In genomic region chr16:15464401-15465186, GRCh38 we compare ENCODE assay signal across 23 cellular contexts.
"Had no signal": no experiment of that assay in that cellular context is flagged by ENCODE, and none has a peak within 500 bp of the region (broad histone marks: within the 10 kb centered on the region; RNA-seq: fewer than 3 reads in every experiment).

No MANE protein-coding gene starts in this region.

- H3K4me3 ChIP-seq: body of pancreas, cardiac muscle cell, lower lobe of right lung, sigmoid colon, smooth muscle cell, stomach, suprapubic skin, transverse colon had no signal

- H3K27ac ChIP-seq: body of pancreas, cardiac muscle cell, foreskin keratinocyte, lower lobe of right lung, sigmoid colon, stomach, suprapubic skin, transverse colon had no signal

- H3K36me3 ChIP-seq: cardiac muscle cell, lower lobe of right lung, sigmoid colon, stomach, suprapubic skin, transverse colon had no signal

- H3K27me3 ChIP-seq: body of pancreas, cardiac muscle cell, foreskin keratinocyte, sigmoid colon, stomach, suprapubic skin, transverse colon had no signal

- DNase-seq: activated CD4-positive, alpha-beta memory T cell treated with anti-CD3 and anti-CD28 coated beads, Interleukin-2, amount 10 ng/mL, durations not matched to agents 7 days and 5 days; activated CD4-positive, alpha-beta T cell treated with anti-CD3 and anti-CD28 coated beads for 48 hours; activated CD8-positive, alpha-beta memory T cell treated with anti-CD3 and anti-CD28 coated beads, Interleukin-2, amount 10 ng/mL, durations not matched to agents 7 days and 5 days; activated naive CD4-positive, alpha-beta T cell; activated naive CD8-positive, alpha-beta T cell treated with anti-CD3 and anti-CD28 coated beads, Interleukin-2, amount 10 ng/mL, durations not matched to agents 7 days and 5 days; activated T-cell treated with anti-CD3 and anti-CD28 coated beads, Interleukin-2, amount 50 U/mL, for 24 hours; amygdala; body of pancreas; foreskin keratinocyte; lower lobe of right lung; naive thymus-derived CD4-positive, alpha-beta T cell; occipital lobe; sigmoid colon; stimulated activated CD4-positive, alpha-beta T cell treated with anti-CD3 and anti-CD28 coated beads, Interleukin-15, amount 100 ng/mL, for 24 hours; stomach; T-helper 17 cell; transverse colon had no signal

- H3K9me3 ChIP-seq: body of pancreas, lower lobe of right lung, sigmoid colon, stomach had no signal

- H3K4me1 ChIP-seq: lower lobe of right lung, sigmoid colon, stomach, suprapubic skin, transverse colon had no signal

- ATAC-seq: activated CD8-positive, alpha-beta memory T cell treated with anti-CD3 and anti-CD28 coated beads, Interleukin-2, amount 10 ng/mL, durations not matched to agents 7 days and 5 days; activated T-helper 17 cell treated with anti-CD3 and anti-CD28 coated beads, Interleukin-2, amount 50 U/mL, for 72 hours; body of pancreas; foreskin keratinocyte; left lobe of liver; lower lobe of right lung; naive thymus-derived CD4-positive, alpha-beta T cell; stimulated activated memory B cell treated with anti-CD40 and anti-IgM and Interleukin-4, amounts not matched to agents 10 μg/mL and 1 μg/mL and 100 μg/mL, for 72 hours; T-helper 17 cell had no signal
